ENCODE assay signal across 8 cellular contexts in genomic region chr12:95116773-95117172, GRCh38. TPM values are rescaled to one million over a fixed set of nuclear protein-coding genes. Genes with fewer than 3 reads are reported as not detected.
DNase-seq lines count a peak whose midpoint lies in the region; ATAC-seq and TF ChIP-seq lines count a peak whose summit lies in the region.

No MANE protein-coding gene starts in this region.

- no peak overlapping the region for H3K4me3 ChIP-seq in brain microvascular endothelial cell (ENCODE audit: low read depth, low read length)

- H3K36me3 ChIP-seq in brain microvascular endothelial cell (replicated peaks): peaks cover 8% of the 10 kb centered on the region

- no peaks in the 10 kb centered on the region for H3K27me3 Mint-ChIP-seq in nephron (ENCODE audit: low read depth)

- peaks cover 25% of the 10 kb centered on the region for H3K36me3 Mint-ChIP-seq in nephron (ENCODE audit: low read depth)

- H3K27ac ChIP-seq in brain microvascular endothelial cell: no peak overlapping the region

- H3K4me3 Mint-ChIP-seq in nephron: no peak overlapping the region

- in situ Hi-C loops in brain microvascular endothelial cell (cut with HindIII; ENCODE audit: low pct_ligation_motif_present, low sequenced_read_pairs): no loop called here

- DNase-seq in brain microvascular endothelial cell: no peak
- DNase-seq in NCI-H1694 (lab: John Stamatoyannopoulos, UW): no peak
- DNase-seq in DMS 273 (lab: John Stamatoyannopoulos, UW; ENCODE audit: unreplicated experiment): no peak
- DNase-seq in cerebellum (ENCODE audit: low spot score): no peak

- peaks cover 35% of the 10 kb centered on the region for H3K4me1 Mint-ChIP-seq in nephron

- peak; percentile 31 for ATAC-seq in GM18519 (IDR thresholded peaks at IDR 0.05; ENCODE audit: low FRiP score, unreplicated experiment)
- ATAC-seq in HG02610 (IDR thresholded peaks at IDR 0.05; ENCODE audit: unreplicated experiment): peak; percentile 49
- ATAC-seq in SK-N-SH treated with all-trans-retinoic acid at 6 μM for 48 hours: peak; percentile 4; the same call in 1 of the 3 replicates

- no peaks in the 10 kb centered on the region for H3K9me3 Mint-ChIP-seq in nephron

- no peaks in the 10 kb centered on the region for H3K27me3 ChIP-seq in brain microvascular endothelial cell (replicated peaks)

- TF ChIP-seq CTCF in nephron (IDR thresholded peaks at IDR 0.05; ENCODE audit: unreplicated experiment in 3 of 3) (no peak), brain microvascular endothelial cell (IDR thresholded peaks at IDR 0.05; ENCODE audit: low read depth, low read length, missing control alignments) (no peak)

- peak overlapping the region; percentile 21 to 47 (median 32) for H3K27ac Mint-ChIP-seq in nephron

TF ChIP-seq in SK-N-SH treated with all-trans-retinoic acid at 6 μM for 48 hours, 23 proteins besides CTCF, POLR2A, EP300 and RAD21:
- TF ChIP-seq CREB5 (CRISPR knock-in tag; IDR thresholded peaks at IDR 0.05; ENCODE audit: low read depth) (no peak), CSDC2 (CRISPR knock-in tag; IDR thresholded peaks at IDR 0.05) (no peak), ISL1 (CRISPR knock-in tag; IDR thresholded peaks at IDR 0.05) (no peak), RARB (CRISPR knock-in tag; IDR thresholded peaks at IDR 0.05) (no peak), GLIS3 (CRISPR knock-in tag; IDR thresholded peaks at IDR 0.05) (no peak), POU6F1 (CRISPR knock-in tag; IDR thresholded peaks at IDR 0.05; ENCODE audit: borderline replicate concordance, low read depth) (no peak), TCF4 (CRISPR knock-in tag; IDR thresholded peaks at IDR 0.05; ENCODE audit: borderline replicate concordance) (no peak), ZFP3 (CRISPR knock-in tag; IDR thresholded peaks at IDR 0.05) (no peak), PATZ1 (CRISPR knock-in tag; IDR thresholded peaks at IDR 0.05; ENCODE audit: borderline replicate concordance) (no peak), TOX (CRISPR knock-in tag; IDR thresholded peaks at IDR 0.05; ENCODE audit: borderline replicate concordance) (no peak), ZC3H10 (CRISPR knock-in tag; IDR thresholded peaks at IDR 0.05) (no peak), SNAI2 (CRISPR knock-in tag; IDR thresholded peaks at IDR 0.05) (no peak)

RNA-seq across cellular contexts. Expression of gene NR2C1, which starts 43.4 kb away (rescaled TPM):
- 71.0 TPM for total RNA-seq in cerebellum
